8 cellular contexts compared by ENCODE assay signal in genomic region chr9:133148351-133149129, GRCh38. TPM values are rescaled to one million over a fixed set of nuclear protein-coding genes. Genes with fewer than 3 reads are reported as not detected.
DNase-seq lines count a peak whose midpoint lies in the region; ATAC-seq and TF ChIP-seq lines count a peak whose summit lies in the region.

No MANE protein-coding gene starts in this region.

- CTCF ChIA-PET in PC-9 (lab: Charles Lee), result interaction anchor here (0.6 to 2.1 kb wide), 6 partner anchors 14 to 186 kb away, joined by 3 to 8 read pairs (median 5); no protein-coding TSS in a partner anchor

- H3K27me3 ChIP-seq in PC-9 (ENCODE audit: insufficient read depth, low read depth), result no peaks in the 10 kb centered on the region
- H3K27me3 ChIP-seq in gastroesophageal sphincter, result no peaks in the 10 kb centered on the region
- H3K27me3 ChIP-seq in parathyroid adenoma (ENCODE audit: control insufficient read depth, insufficient read depth, low read length), result no peaks in the 10 kb centered on the region

- 0% methylated on average over 2 of the region's 63 CpGs; no CpG with 5 or more reads in 1 of the 2 donors for WGBS in gastroesophageal sphincter (ENCODE audit: low coverage in 1 of 2), 2 donors

- ATAC-seq in GM18519 (IDR thresholded peaks at IDR 0.05; ENCODE audit: low FRiP score, unreplicated experiment), result peak; percentile 18
- peak; percentile 9 for ATAC-seq in HG03066 (IDR thresholded peaks at IDR 0.05; ENCODE audit: low read depth, unreplicated experiment)
- ATAC-seq in gastroesophageal sphincter, result peak; percentile 33

- peaks cover 29% of the 10 kb centered on the region for H4K20me1 ChIP-seq in PC-9 (ENCODE audit: insufficient read depth)

- no peaks in the 10 kb centered on the region for H3K9me2 ChIP-seq in PC-9 (ENCODE audit: insufficient read depth)

- H3K9ac ChIP-seq in parathyroid adenoma, result no peak overlapping the region

- H3K79me2 ChIP-seq in PC-9 (ENCODE audit: low read depth) (peaks cover 19% of the 10 kb centered on the region), parathyroid adenoma (peaks cover 3% of the 10 kb centered on the region)

- H3K4me3 ChIP-seq in PC-9, result peak overlapping the region; percentile 58
- H3K4me3 ChIP-seq in gastroesophageal sphincter, result peak overlapping the region; percentile 37 to 73
- H3K4me3 ChIP-seq in parathyroid adenoma (ENCODE audit: low read depth, low read length), result peak overlapping the region; percentile 65

- intact Hi-C loops in PC-9 (cut with micrococcal nuclease; ENCODE audit: unreplicated experiment), result loop anchor here (1.0 kb wide), 1 partner anchor 118 kb away; the partner anchor contains the start of gene GTF3C5

- H2AFZ ChIP-seq in PC-9 (peak overlapping the region; percentile 75), parathyroid adenoma (peak overlapping the region; percentile 70)

- no peak for TF ChIP-seq POLR2A in gastroesophageal sphincter (IDR thresholded peaks at IDR 0.05)

- TF ChIP-seq CTCF in PC-9 (conservative IDR thresholded peaks at IDR 0.05) (no peak), gastroesophageal sphincter (IDR thresholded peaks at IDR 0.05) (no peak), parathyroid adenoma (IDR thresholded peaks at IDR 0.05) (no peak)

- POLR2A ChIA-PET in PC-9 (lab: Charles Lee; ENCODE audit: unreplicated experiment), result interaction anchor here (0.7 to 3.0 kb wide), 4 partner anchors 13 to 207 kb away, joined by 3 to 42 read pairs (median 17); partner anchors contain the start of gene SURF1

- H3K27ac ChIP-seq in PC-9 (peak overlapping the region; percentile 35; the same call in 1 of the 2 replicates), gastroesophageal sphincter (peak overlapping the region; percentile 49 to 93 (median 92)), parathyroid adenoma (peak overlapping the region; percentile 83)

- no peaks in the 10 kb centered on the region for H3K9me3 ChIP-seq in PC-9 (ENCODE audit: insufficient read depth, low read depth)
- H3K9me3 ChIP-seq in gastroesophageal sphincter, result no peaks in the 10 kb centered on the region
- no peaks in the 10 kb centered on the region for H3K9me3 ChIP-seq in parathyroid adenoma (ENCODE audit: control insufficient read depth, low read length)

- no TSS peak for BruUV-seq in PC-9 (replicated peaks; lab: Mats Ljungman, UMichigan)

- DNase-seq in ACHN, result peak; percentile 19
- DNase-seq in PC-9, result peak in 1 of 2 experiments; percentile 55
- DNase-seq in activated gamma-delta T cell treated with Interleukin-2 at 50 U/mL for 16 hours, result peak; percentile 46
- no peak for DNase-seq in inferior parietal cortex (ENCODE audit: extremely low spot score)

- peaks cover 26% of the 10 kb centered on the region; the same call in 1 of the 2 replicates for H3F3A ChIP-seq in PC-9 (ENCODE audit: insufficient read depth, low read depth)

- H3K36me3 ChIP-seq in PC-9 (ENCODE audit: low read depth), result no peaks in the 10 kb centered on the region
- no peaks in the 10 kb centered on the region for H3K36me3 ChIP-seq in gastroesophageal sphincter
- H3K36me3 ChIP-seq in parathyroid adenoma (ENCODE audit: control insufficient read depth, insufficient read depth, low read length), result no peaks in the 10 kb centered on the region

- peaks cover 28% of the 10 kb centered on the region for H3K4me1 ChIP-seq in PC-9 (replicated peaks; ENCODE audit: insufficient read depth)
- H3K4me1 ChIP-seq in gastroesophageal sphincter, result peaks cover 0 to 64% (median 26%) of the 10 kb centered on the region in 3 donors
- peaks cover 9% of the 10 kb centered on the region for H3K4me1 ChIP-seq in parathyroid adenoma

- in situ Hi-C loops in ACHN (cut with HindIII; ENCODE audit: low pct_ligation_motif_present, low pct_unique_long_range_greater_than_20kb, low sequenced_read_pairs), result no loop called here

- H3K4me2 ChIP-seq in PC-9 (peak overlapping the region; percentile 89), parathyroid adenoma (ENCODE audit: low read length) (peak overlapping the region; percentile 82)

- TF ChIP-seq EP300 in gastroesophageal sphincter (IDR thresholded peaks at IDR 0.05), result no peak

RNA-seq across cellular contexts. Expression of gene GBGT1, which starts 15.2 kb away (rescaled TPM):
- total RNA-seq in PC-9 (2021) (1.2 and 3.0 TPM in 2 replicates), gastroesophageal sphincter (10 to 100 TPM; 11.3 to 18.0 (median 15.6) TPM)

RNA-seq across cellular contexts. Expression of gene RALGDS, which starts 27.5 kb away (rescaled TPM):
- total RNA-seq in PC-9 (2021) (24.8 and 30.0 TPM in 2 replicates), gastroesophageal sphincter (10 to 100 TPM; 44.8 to 53.0 (median 49.8) TPM)

Comparison
In these comparisons a context has a peak if more than half of its experiments do, and no peak if none do; other contexts are left out.
1. H3K27ac ChIP-seq: peak in every context shown above with its lines; median percentile 92 in gastroesophageal sphincter; 83 in parathyroid adenoma; 35 in PC-9.